In the genomic region with DNA sequence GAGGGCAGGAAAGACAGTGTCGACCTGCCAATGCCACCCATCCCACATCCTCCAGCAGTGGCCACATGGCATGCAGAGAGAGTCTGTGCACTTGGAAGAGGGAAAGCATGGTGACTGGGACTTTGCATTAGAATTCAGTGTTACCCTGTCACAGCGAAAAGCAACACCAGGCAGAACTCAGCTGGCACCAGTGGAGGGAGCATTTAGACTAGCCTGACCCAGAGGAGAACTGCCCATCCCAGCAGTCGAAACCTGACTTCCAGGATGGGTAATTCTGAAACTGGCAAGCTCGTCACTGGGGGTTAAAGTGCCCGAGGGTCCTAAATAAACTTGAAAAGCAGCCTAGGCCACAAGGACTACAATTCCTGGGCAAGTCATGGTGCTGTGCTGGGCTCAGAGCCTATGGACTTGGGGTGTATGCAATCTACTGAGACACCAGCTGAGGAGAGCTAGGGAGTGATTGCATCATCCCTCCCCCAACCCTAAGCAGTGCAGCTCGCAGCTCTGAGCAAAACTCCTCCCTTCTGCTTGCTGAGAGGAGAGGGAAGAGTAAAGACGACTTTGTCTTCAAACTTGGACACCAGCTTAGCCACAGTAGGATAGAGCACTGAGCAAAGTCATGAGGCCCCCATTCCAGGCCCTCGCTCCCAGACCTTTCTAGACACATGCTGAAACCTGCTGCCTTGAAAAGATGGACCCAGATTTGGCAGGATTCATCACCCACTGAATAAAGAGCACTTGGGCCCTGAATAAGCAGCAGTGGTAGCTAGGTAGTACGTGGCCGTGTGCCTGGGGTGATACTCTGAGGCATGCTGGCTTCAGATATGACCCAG, we compare ENCODE assay signal across 24 cellular contexts.
DNase-seq lines count a peak whose midpoint lies in the region; ATAC-seq and TF ChIP-seq lines count a peak whose summit lies in the region.
"Had no signal": no experiment of that assay in that cellular context is flagged by ENCODE, and none has a peak within 500 bp of the region (broad histone marks: within the 10 kb centered on the region; RNA-seq: fewer than 3 reads in every experiment).

No MANE protein-coding gene starts in this region.

- H3K36me3 Mint-ChIP-seq in nephron progenitor cell (ENCODE audit: low read depth) = no peaks in the 10 kb centered on the region
- H3K36me3 Mint-ChIP-seq: brain had no signal

- no peak overlapping the region for H3K4me3 ChIP-seq in choroid plexus epithelial cell (ENCODE audit: low read depth, low read length)
- H3K4me3 ChIP-seq: dorsolateral prefrontal cortex, ovary, thyroid gland had no signal

- H3K4me3 Mint-ChIP-seq in nephron progenitor cell = no peak overlapping the region
- H3K4me3 Mint-ChIP-seq: brain had no signal

- H3K9me3 Mint-ChIP-seq in nephron progenitor cell = peaks cover 5% of the 10 kb centered on the region
- H3K9me3 Mint-ChIP-seq: brain had no signal

- peaks cover 6% of the 10 kb centered on the region for H3K4me1 Mint-ChIP-seq in nephron progenitor cell

- ATAC-seq in HG03469 (IDR thresholded peaks at IDR 0.05; ENCODE audit: unreplicated experiment) (no peak), GM21576 (IDR thresholded peaks at IDR 0.05; ENCODE audit: unreplicated experiment) (no peak)

- no peaks in the 10 kb centered on the region for H3K27me3 Mint-ChIP-seq in nephron progenitor cell (ENCODE audit: low read depth, poor library complexity)
- H3K27me3 Mint-ChIP-seq: brain had no signal

- TF ChIP-seq CTCF in choroid plexus epithelial cell (conservative IDR thresholded peaks at IDR 0.05; ENCODE audit: low read depth, low read length) (no peak), nephron progenitor cell (IDR thresholded peaks at IDR 0.05) (no peak)

- H3K27ac Mint-ChIP-seq in nephron progenitor cell = peak overlapping the region; percentile 72
- H3K27ac Mint-ChIP-seq: brain had no signal

- DNase-seq in SKM-1 treated with dmso at 0.1 percent for 144 hours (lab: John Stamatoyannopoulos, UW; ENCODE audit: unreplicated experiment) (peak; percentile 4), SKM-1 (lab: John Stamatoyannopoulos, UW; ENCODE audit: unreplicated experiment) (no peak), MV-4-11 (lab: John Stamatoyannopoulos, UW) (peak; percentile 62), choroid plexus epithelial cell (ENCODE audit: low read depth) (peak; percentile 58), nephron progenitor cell (no peak), NCI-H345 treated with DMSO at 0.1 percent for 48 hours (lab: John Stamatoyannopoulos, UW; ENCODE audit: unreplicated experiment) (no peak)
- DNase-seq: 8988T; activated CD4-positive, CD25-positive, alpha-beta regulatory T cell; activated gamma-delta T cell treated with Interleukin-2 at 50 U/mL for 16 hours; C1 segment of cervical spinal cord; DMS 273 treated with DMSO at 0.1 percent for 48 hours; dorsolateral prefrontal cortex; hypothalamus; left cardiac atrium; NCI-H1105; NCI-H2171; NCI-H82; ovary; small intestine; stimulated activated CD4-positive, alpha-beta T cell treated with anti-CD3 and anti-CD28 coated beads, Interleukin-4, amount 100 ng/mL, for 4 hours; thyroid gland had no signal

Comparison
In these comparisons a context has a peak if more than half of its experiments do, and no peak if none do; other contexts are left out.
1. DNase-seq: peak in SKM-1 treated with dmso at 0.1 percent for 144 hours (single experiment), MV-4-11 (single experiment) and choroid plexus epithelial cell (single experiment); none in SKM-1 (single experiment), nephron progenitor cell (single experiment) and NCI-H345 treated with DMSO at 0.1 percent for 48 hours (single experiment).